ENCODE assay signal across 8 cellular contexts in genomic region chr7:131302876-131303707, GRCh38. TPM values are rescaled to one million over a fixed set of nuclear protein-coding genes. Genes with fewer than 3 reads are reported as not detected.
DNase-seq lines count a peak whose midpoint lies in the region; ATAC-seq and TF ChIP-seq lines count a peak whose summit lies in the region.

No MANE protein-coding gene starts in this region.

- ATAC-seq in lower lobe of right lung, result peak; percentile 77 to 85

- H3K4me2 ChIP-seq in OCI-LY3 (ENCODE audit: low read length), result no peak overlapping the region

- H3K36me3 ChIP-seq in OCI-LY3 (replicated peaks; ENCODE audit: low read depth, low read length), result no peaks in the 10 kb centered on the region
- H3K36me3 ChIP-seq in lower lobe of right lung, result no peaks in the 10 kb centered on the region

- H4K20me1 ChIP-seq in OCI-LY3 (ENCODE audit: insufficient read depth, low read length), result no peaks in the 10 kb centered on the region

- H3K4me1 ChIP-seq in OCI-LY3 (ENCODE audit: low read length) (peaks cover 4% of the 10 kb centered on the region; the same call in 1 of the 2 replicates), lower lobe of right lung (no peaks in the 10 kb centered on the region)

- no peak overlapping the region for H2AFZ ChIP-seq in OCI-LY3 (ENCODE audit: low read depth, low read length)

- H3K9ac ChIP-seq in OCI-LY3 (ENCODE audit: low read length), result no peak overlapping the region

- H3K9me3 ChIP-seq in OCI-LY3 (ENCODE audit: insufficient read depth, low read length) (0 out of 2 replicates have a peak, but pooled peaks cover 5% of the 10 kb centered on the region), lower lobe of right lung (peaks cover 3% of the 10 kb centered on the region)

- DNase-seq in DMS 273 (lab: John Stamatoyannopoulos, UW; ENCODE audit: unreplicated experiment) (peak; percentile 16), DMS 273 treated with DMSO at 0.1 percent for 48 hours (lab: John Stamatoyannopoulos, UW) (no peak), T47D (ENCODE audit: low read depth in 1 of 2, low spot score in 1 of 2) (peak; percentile 31 to 63), lower lobe of right lung (no peak), NCI-H2107 treated with DMSO at 0.1 percent for 48 hours (lab: John Stamatoyannopoulos, UW; ENCODE audit: unreplicated experiment) (no peak), NCI-H1048 (lab: John Stamatoyannopoulos, UW) (no peak), posterior vena cava (ENCODE audit: low spot score) (no peak)

- H3K27ac ChIP-seq in OCI-LY3 (ENCODE audit: low read length), result no peak overlapping the region
- no peak overlapping the region for H3K27ac ChIP-seq in lower lobe of right lung

- peak; percentile 73 for TF ChIP-seq CTCF in OCI-LY3 (IDR thresholded peaks at IDR 0.05; ENCODE audit: low read depth, low read length)
- TF ChIP-seq CTCF in lower lobe of right lung (IDR thresholded peaks at IDR 0.05), result peak; percentile 60

- H3K79me2 ChIP-seq in OCI-LY3 (ENCODE audit: low read length), result no peaks in the 10 kb centered on the region

- intact Hi-C loops in lower lobe of right lung (cut with DNase I) (no loop called here), posterior vena cava (cut with DNase I) (no loop called here)

- in situ Hi-C loops in T47D (cut with HindIII; ENCODE audit: low pct_unique_long_range_greater_than_20kb, low sequenced_read_pairs), result no loop called here

- no peak overlapping the region for H3K4me3 ChIP-seq in OCI-LY3 (ENCODE audit: low read length)
- no peak overlapping the region for H3K4me3 ChIP-seq in lower lobe of right lung

- H3K27me3 ChIP-seq in OCI-LY3 (ENCODE audit: low read depth, low read length) (no peaks in the 10 kb centered on the region), lower lobe of right lung (ENCODE audit: low read depth) (no peaks in the 10 kb centered on the region)

RNA-seq across cellular contexts. Expression of gene MKLN1, which starts 24.6 kb away (rescaled TPM):
- total RNA-seq in lower lobe of right lung (60.4 TPM), posterior vena cava (10 to 100 TPM; 72.5 to 75.6 TPM)

Comparison
In these comparisons a context has a peak if more than half of its experiments do, and no peak if none do; other contexts are left out.
1. DNase-seq: peak in DMS 273 (single experiment) and T47D (2 of 2); none in DMS 273 treated with DMSO at 0.1 percent for 48 hours (single experiment), lower lobe of right lung (single experiment), NCI-H2107 treated with DMSO at 0.1 percent for 48 hours (single experiment), NCI-H1048 (single experiment) and posterior vena cava (single experiment).